ENCODE assay signal across 18 cellular contexts in genomic region chr1:109255673-109256072, GRCh38. TPM values are rescaled to one million over a fixed set of nuclear protein-coding genes. Genes with fewer than 3 reads are reported as not detected.
DNase-seq lines count a peak whose midpoint lies in the region; ATAC-seq and TF ChIP-seq lines count a peak whose summit lies in the region.
"Had no signal": no experiment of that assay in that cellular context is flagged by ENCODE, and none has a peak within 500 bp of the region (broad histone marks: within the 10 kb centered on the region; RNA-seq: fewer than 3 reads in every experiment).

No MANE protein-coding gene starts in this region.

- no peaks in the 10 kb centered on the region for H3K27me3 Mint-ChIP-seq in T-helper 17 cell
- peaks cover under 1% of the 10 kb centered on the region for H3K27me3 Mint-ChIP-seq in activated CD4-positive, alpha-beta memory T cell treated with anti-CD3 and anti-CD28 coated beads for 36 hours
- H3K27me3 Mint-ChIP-seq: activated CD8-positive, alpha-beta T cell treated with anti-CD3 and anti-CD28 coated beads for 36 hours had no signal

- peaks cover 18% of the 10 kb centered on the region for H3K4me1 Mint-ChIP-seq in T-helper 17 cell
- no peaks in the 10 kb centered on the region for H3K4me1 Mint-ChIP-seq in activated CD4-positive, alpha-beta memory T cell treated with anti-CD3 and anti-CD28 coated beads for 36 hours (ENCODE audit: low read depth)

- DNase-seq in H7 (peak; percentile 48), T-helper 17 cell (no peak), epithelial cell of esophagus (ENCODE audit: low read depth) (no peak), right atrium auricular region (ENCODE audit: low spot score) (no peak), GM23248 (no peak)
- no peak for DNase-seq in activated CD4-positive, alpha-beta memory T cell treated with anti-CD3 and anti-CD28 coated beads for 36 hours
- DNase-seq: activated CD8-positive, alpha-beta T cell treated with anti-CD3 and anti-CD28 coated beads for 36 hours; AML-193; DMS53; KBM-7; NCI-H1092; NCI-H226 had no signal

- no peak overlapping the region for H3K4me3 Mint-ChIP-seq in T-helper 17 cell
- H3K4me3 Mint-ChIP-seq in activated CD4-positive, alpha-beta memory T cell treated with anti-CD3 and anti-CD28 coated beads for 36 hours, result no peak overlapping the region
- H3K4me3 Mint-ChIP-seq: activated CD8-positive, alpha-beta T cell treated with anti-CD3 and anti-CD28 coated beads for 36 hours had no signal

- H3K9me2 ChIP-seq in GM23248 (ENCODE audit: insufficient read depth), result no peaks in the 10 kb centered on the region

- H3K27ac ChIP-seq in skin epidermis (peak overlapping the region in 13 of 21 experiments; percentile 65 to 92 (median 82)), right atrium auricular region (peak overlapping the region in 1 of 2 donors; percentile 94), GM23248 (no peak overlapping the region)
- H3K27ac ChIP-seq: psoas muscle, SK-N-MC had no signal

- H3K9ac ChIP-seq in GM23248, result no peak overlapping the region

- CTCF ChIA-PET in activated CD4-positive, alpha-beta memory T cell treated with anti-CD3 and anti-CD28 coated beads for 36 hours (lab: Charles Lee), result interaction anchor here (1.4 kb wide), 1 partner anchor 22 kb away, joined by 3 read pairs; no protein-coding TSS in a partner anchor

- H3K27me3 ChIP-seq in H7 (ENCODE audit: control insufficient read depth, insufficient read depth, low read length) (peaks cover 11% of the 10 kb centered on the region), right atrium auricular region (no peaks in the 10 kb centered on the region), GM23248 (replicated peaks; ENCODE audit: insufficient read depth) (no peaks in the 10 kb centered on the region)

- H3K36me3 ChIP-seq in H7 (replicated peaks; ENCODE audit: control insufficient read depth, insufficient read depth, low read length), result no peaks in the 10 kb centered on the region
- peaks cover 6% of the 10 kb centered on the region for H3K36me3 ChIP-seq in right atrium auricular region
- H3K36me3 ChIP-seq in GM23248 (ENCODE audit: low read depth), result no peaks in the 10 kb centered on the region

- ATAC-seq in T-helper 17 cell, result no peak
- no peak for ATAC-seq in HG02938 (IDR thresholded peaks at IDR 0.05; ENCODE audit: unreplicated experiment)
- ATAC-seq: activated CD8-positive, alpha-beta T cell treated with anti-CD3 and anti-CD28 coated beads for 36 hours; esophagus mucosa; left lobe of liver had no signal

- POLR2A ChIA-PET in activated CD4-positive, alpha-beta memory T cell treated with anti-CD3 and anti-CD28 coated beads for 36 hours (lab: Charles Lee), result interaction anchor here (0.8 kb wide), 1 partner anchor 42 kb away, joined by 3 read pairs; the partner anchor contains the start of gene SARS1

- WGBS in GM23248 (ENCODE audit: low coverage in 1 of 2, low lambda C conversion rate in 2 of 2, missing lambda C conversion rate in 2 of 2), 2 experiments, result 95 to 96% methylated on average over 5 of the region's 5 CpGs

- intact Hi-C loops in activated CD4-positive, alpha-beta memory T cell treated with anti-CD3 and anti-CD28 coated beads for 36 hours (cut with micrococcal nuclease), result no loop called here

- H3K4me3 ChIP-seq in H7 (ENCODE audit: insufficient read depth, low read depth, low read length), result no peak overlapping the region
- H3K4me3 ChIP-seq in epithelial cell of esophagus (ENCODE audit: low read length), result peak overlapping the region; percentile 47
- H3K4me3 ChIP-seq in skin epidermis, result peak overlapping the region in 5 of 7 experiments; percentile 20 to 39 (median 33)
- H3K4me3 ChIP-seq in right atrium auricular region, result no peak overlapping the region
- no peak overlapping the region for H3K4me3 ChIP-seq in GM23248
- H3K4me3 ChIP-seq: psoas muscle, SK-N-MC had no signal

- no peaks in the 10 kb centered on the region for H3K79me2 ChIP-seq in GM23248 (ENCODE audit: insufficient read depth)

- no peaks in the 10 kb centered on the region for H3F3A ChIP-seq in GM23248 (ENCODE audit: insufficient read depth)

- H3K27ac Mint-ChIP-seq in T-helper 17 cell, result peak overlapping the region; percentile 82
- no peak overlapping the region for H3K27ac Mint-ChIP-seq in activated CD4-positive, alpha-beta memory T cell treated with anti-CD3 and anti-CD28 coated beads for 36 hours
- H3K27ac Mint-ChIP-seq: activated CD8-positive, alpha-beta T cell treated with anti-CD3 and anti-CD28 coated beads for 36 hours had no signal

- TF ChIP-seq CTCF in epithelial cell of esophagus (IDR thresholded peaks at IDR 0.05; ENCODE audit: insufficient read depth, low read depth, low read length, missing control alignments) (no peak), right atrium auricular region (IDR thresholded peaks at IDR 0.05) (no peak)

- H3K4me1 ChIP-seq in right atrium auricular region, result peaks cover 0 to 37% of the 10 kb centered on the region in 2 donors
- H3K4me1 ChIP-seq in GM23248 (ENCODE audit: insufficient read depth), result no peaks in the 10 kb centered on the region; the same call in 1 of the 2 replicates

- H3K36me3 Mint-ChIP-seq in T-helper 17 cell (ENCODE audit: low read depth), result no peaks in the 10 kb centered on the region
- no peaks in the 10 kb centered on the region for H3K36me3 Mint-ChIP-seq in activated CD4-positive, alpha-beta memory T cell treated with anti-CD3 and anti-CD28 coated beads for 36 hours

- H4K20me1 ChIP-seq in GM23248 (ENCODE audit: insufficient read depth), result no peaks in the 10 kb centered on the region

- no peaks in the 10 kb centered on the region for H3K9me3 Mint-ChIP-seq in activated CD4-positive, alpha-beta memory T cell treated with anti-CD3 and anti-CD28 coated beads for 36 hours
- H3K9me3 Mint-ChIP-seq: activated CD8-positive, alpha-beta T cell treated with anti-CD3 and anti-CD28 coated beads for 36 hours had no signal

- H3K9me3 ChIP-seq in T-helper 17 cell (ENCODE audit: control insufficient read depth, low read length, poor library complexity, severe bottlenecking) (no peaks in the 10 kb centered on the region), right atrium auricular region (no peaks in the 10 kb centered on the region), GM23248 (ENCODE audit: low read depth) (no peaks in the 10 kb centered on the region)
- H3K9me3 ChIP-seq: psoas muscle had no signal

- in situ Hi-C loops in GM23248 (cut with MboI), result no loop called here

- no peak overlapping the region for H3K4me2 ChIP-seq in GM23248 (ENCODE audit: unreplicated experiment)

- H2AFZ ChIP-seq in GM23248, result no peak overlapping the region

RNA-seq across cellular contexts. Expression of gene CELSR2, which starts 6.3 kb away (rescaled TPM):
- total RNA-seq in H7 (2014; rRNA removed; shearing (Covaris generic)), result 7.8 and 11.0 TPM in 2 replicates
- total RNA-seq in T-helper 17 cell, result 1 to 10 TPM; 3.2 to 3.3 TPM
- 1 to 10 TPM; 1.0 to 1.3 TPM for total RNA-seq in activated CD4-positive, alpha-beta memory T cell treated with anti-CD3 and anti-CD28 coated beads for 36 hours
- 10 to 100 TPM; 20.2 to 23.7 TPM for total RNA-seq in right atrium auricular region
- total RNA-seq in GM23248 (2014; rRNA removed; shearing (Covaris generic)), result 0.13 and 0.32 TPM in 2 replicates
- polyA plus RNA-seq in GM23248 (2016; fragmentation: Nextera tagmentation; extraction: Ambion mirVana), result 0.11 and 0.25 TPM in 2 replicates

RNA-seq across cellular contexts. Expression of gene PSRC1, which starts 27.3 kb away (rescaled TPM):
- 112 and 141 TPM in 2 replicates for total RNA-seq in H7 (2014; rRNA removed; shearing (Covaris generic))
- 1 to 10 TPM; 1.2 to 1.7 TPM for total RNA-seq in T-helper 17 cell
- total RNA-seq in activated CD4-positive, alpha-beta memory T cell treated with anti-CD3 and anti-CD28 coated beads for 36 hours, result 10 to 100 TPM; 14.9 to 16.3 TPM
- 1 to 10 TPM; 2.2 to 2.4 TPM for total RNA-seq in right atrium auricular region
- 15.6 and 20.5 TPM in 2 replicates for total RNA-seq in GM23248 (2014; rRNA removed; shearing (Covaris generic))
- 11.6 and 15.3 TPM in 2 replicates for polyA plus RNA-seq in GM23248 (2016; fragmentation: Nextera tagmentation; extraction: Ambion mirVana)

RNA-seq across cellular contexts. Expression of gene SARS1, which starts 42.0 kb away (rescaled TPM):
- 270 TPM in 2 replicates for total RNA-seq in H7 (2014; rRNA removed; shearing (Covaris generic))
- total RNA-seq in T-helper 17 cell (100 to 1,000 TPM in 1 of 2 donors, 10 to 100 TPM in 1; 90.8 to 120 TPM), right atrium auricular region (100 to 1,000 TPM; 108 to 130 TPM)
- total RNA-seq in activated CD4-positive, alpha-beta memory T cell treated with anti-CD3 and anti-CD28 coated beads for 36 hours, result 100 to 1,000 TPM; 245 to 251 TPM
- 365 and 410 TPM in 2 replicates for total RNA-seq in GM23248 (2014; rRNA removed; shearing (Covaris generic))
- 353 and 355 TPM in 2 replicates for polyA plus RNA-seq in GM23248 (2016; fragmentation: Nextera tagmentation; extraction: Ambion mirVana)

RNA-seq across cellular contexts. Expression of gene MYBPHL, which starts 51.1 kb away (rescaled TPM):
- not detected in 2 replicates for total RNA-seq in H7 (2014; rRNA removed; shearing (Covaris generic))
- total RNA-seq in T-helper 17 cell (not detected), right atrium auricular region (100 to 1,000 TPM in 1 of 2 donors, 10 to 100 TPM in 1; 62.2 to 381 TPM)
- total RNA-seq in activated CD4-positive, alpha-beta memory T cell treated with anti-CD3 and anti-CD28 coated beads for 36 hours, result not detected
- total RNA-seq in GM23248 (2014; rRNA removed; shearing (Covaris generic)), result not detected in 2 replicates
- polyA plus RNA-seq in GM23248 (2016; fragmentation: Nextera tagmentation; extraction: Ambion mirVana), result not detected in 2 replicates
- total RNA-seq: activated CD8-positive, alpha-beta T cell treated with anti-CD3 and anti-CD28 coated beads for 36 hours; left lobe of liver had no signal

Comparison
In these comparisons a context has a peak if more than half of its experiments do, and no peak if none do; other contexts are left out.
1. H3K4me3 ChIP-seq: peak in epithelial cell of esophagus (single experiment) and skin epidermis (5 of 7); none in H7 (single experiment), right atrium auricular region (0 of 2) and GM23248 (single experiment).